In genomic region chr19:45641274-45642105, GRCh38 we compare ENCODE assay signal across 1 cellular context.
TF ChIP-seq lines count a peak whose summit lies in the region.

No MANE protein-coding gene starts in this region.

TF ChIP-seq in HepG2, 621 proteins besides CTCF, POLR2A, EP300 and RAD21 (continued from another document and continues in another):
- TF ChIP-seq ZGPAT (CRISPR knock-in tag; IDR thresholded peaks at IDR 0.05) (peak; percentile 9; the same call in 1 of the 2 replicates), TOPORS (CRISPR knock-in tag; IDR thresholded peaks at IDR 0.05) (no peak), ZNF234 (CRISPR knock-in tag; conservative IDR thresholded peaks at IDR 0.05) (0 out of 2 replicates have a peak, but pooled peaks have one; percentile 11), ATF6 (CRISPR knock-in tag; conservative IDR thresholded peaks at IDR 0.05) (no peak), ZFP91 (CRISPR knock-in tag; IDR thresholded peaks at IDR 0.05; ENCODE audit: borderline replicate concordance) (peak; percentile 61), ZMYM4 (CRISPR knock-in tag; IDR thresholded peaks at IDR 0.05) (no peak), HOXD1 (CRISPR knock-in tag; IDR thresholded peaks at IDR 0.05) (no peak), ZNF530 (CRISPR knock-in tag; IDR thresholded peaks at IDR 0.05; ENCODE audit: low read depth) (0 out of 2 replicates have a peak, but pooled peaks have one; percentile 22), TRAFD1 (CRISPR knock-in tag; IDR thresholded peaks at IDR 0.05; ENCODE audit: borderline replicate concordance) (no peak), ZNF512 (CRISPR knock-in tag; IDR thresholded peaks at IDR 0.05) (no peak), MXD1 (CRISPR knock-in tag; IDR thresholded peaks at IDR 0.05) (no peak), ZBTB46 (CRISPR knock-in tag; IDR thresholded peaks at IDR 0.05; ENCODE audit: borderline replicate concordance) (no peak), ZNF276 (CRISPR knock-in tag; IDR thresholded peaks at IDR 0.05; ENCODE audit: low read depth) (0 out of 2 replicates have a peak, but pooled peaks have one; percentile 56), ZNF556 (CRISPR knock-in tag; IDR thresholded peaks at IDR 0.05; ENCODE audit: borderline replicate concordance) (peak; percentile 8; the same call in 1 of the 2 replicates), ZNF326 (CRISPR knock-in tag; IDR thresholded peaks at IDR 0.05; ENCODE audit: borderline replicate concordance) (no peak), ZFP62 (CRISPR knock-in tag; IDR thresholded peaks at IDR 0.05) (no peak), SETDB1 (CRISPR knock-in tag; IDR thresholded peaks at IDR 0.05; ENCODE audit: borderline replicate concordance) (peak; percentile 84; the same call in 1 of the 2 replicates), ZMAT3 (CRISPR knock-in tag; conservative IDR thresholded peaks at IDR 0.05) (no peak), ZNF784 (CRISPR knock-in tag; IDR thresholded peaks at IDR 0.05; ENCODE audit: borderline replicate concordance) (no peak), ZNF788 (CRISPR knock-in tag; IDR thresholded peaks at IDR 0.05; ENCODE audit: borderline replicate concordance) (no peak), ZEB1 (IDR thresholded peaks at IDR 0.05; ENCODE audit: insufficient replicate concordance, low read depth) (peak; percentile 39), TFDP2 (CRISPR knock-in tag; IDR thresholded peaks at IDR 0.05) (no peak; the same call in 1 of the 2 replicates), MTF2 (CRISPR knock-in tag; IDR thresholded peaks at IDR 0.05; ENCODE audit: borderline replicate concordance) (no peak), TBX2 (CRISPR knock-in tag; IDR thresholded peaks at IDR 0.05; ENCODE audit: borderline replicate concordance) (no peak; the same call in 1 of the 2 replicates), TMF1 (CRISPR knock-in tag; IDR thresholded peaks at IDR 0.05; ENCODE audit: low read depth) (no peak), NCOR1 (IDR thresholded peaks at IDR 0.05; ENCODE audit: borderline replicate concordance, low read length) (no peak), BRD4 (CRISPR knock-in tag; IDR thresholded peaks at IDR 0.05) (no peak; the same call in 1 of the 2 replicates), ZFP37 (CRISPR knock-in tag; IDR thresholded peaks at IDR 0.05; ENCODE audit: borderline replicate concordance) (no peak), POGZ (CRISPR knock-in tag; IDR thresholded peaks at IDR 0.05) (no peak), ZNF121 (CRISPR knock-in tag; IDR thresholded peaks at IDR 0.05) (no peak), DPF2 (CRISPR knock-in tag; IDR thresholded peaks at IDR 0.05; ENCODE audit: borderline replicate concordance, low read depth) (no peak), SMAD1 (CRISPR knock-in tag; IDR thresholded peaks at IDR 0.05; ENCODE audit: borderline replicate concordance, low read depth) (no peak), CBX1 (IDR thresholded peaks at IDR 0.05; ENCODE audit: low read depth) (no peak), HOXA9 (CRISPR knock-in tag; IDR thresholded peaks at IDR 0.05; ENCODE audit: borderline replicate concordance) (peak; percentile 43; the same call in 1 of the 2 replicates), MLLT10 (CRISPR knock-in tag; IDR thresholded peaks at IDR 0.05) (no peak), IRX3 (CRISPR knock-in tag; IDR thresholded peaks at IDR 0.05; ENCODE audit: borderline replicate concordance, low read depth) (no peak), SRY (CRISPR knock-in tag; IDR thresholded peaks at IDR 0.05) (0 out of 2 replicates have a peak, but pooled peaks have one; percentile 26), RBFOX2 (IDR thresholded peaks at IDR 0.05; ENCODE audit: low read depth, low read length) (no peak), ARID5B (CRISPR knock-in tag; IDR thresholded peaks at IDR 0.05) (no peak), ZNF713 (CRISPR knock-in tag; IDR thresholded peaks at IDR 0.05) (no peak)
